ENCODE assay signal across 31 cellular contexts in the genomic region with DNA sequence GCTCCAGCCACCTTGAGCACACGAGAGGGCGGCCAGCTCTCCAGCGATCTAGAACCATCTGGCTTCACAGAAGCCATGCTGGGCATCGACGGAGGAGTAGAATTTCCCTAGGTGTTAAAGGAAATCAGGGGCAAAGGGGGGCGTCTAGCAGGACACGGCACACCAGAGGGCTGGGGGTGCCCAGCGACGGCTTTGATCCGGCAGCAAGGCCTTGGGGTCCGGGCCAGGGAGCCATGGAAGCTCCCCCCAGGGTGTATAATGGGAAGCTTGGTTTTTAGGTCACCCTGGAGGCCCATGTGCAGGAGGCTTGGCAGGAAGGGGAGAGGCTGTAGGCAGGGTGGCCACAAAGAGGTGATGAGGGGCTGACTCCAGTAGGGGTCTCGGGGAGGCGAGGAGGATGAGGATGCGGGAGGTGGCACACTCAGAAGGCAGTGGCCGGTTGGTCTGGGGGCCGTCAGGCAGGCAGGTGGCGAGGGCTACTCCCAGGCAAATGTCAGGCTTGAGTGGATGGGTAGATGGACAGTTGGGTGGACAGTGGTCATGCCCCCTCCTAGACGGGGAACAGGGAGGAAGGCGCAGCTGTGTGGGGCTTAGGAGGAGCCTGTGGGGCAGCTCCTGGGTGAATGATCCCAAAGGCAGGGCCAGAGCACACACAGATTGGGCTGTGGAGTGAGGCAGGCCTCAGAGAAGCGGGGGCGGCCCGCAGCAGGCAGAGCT. TPM values are rescaled to one million over a fixed set of nuclear protein-coding genes. Genes with fewer than 3 reads are reported as not detected.
A peak's percentile ranks its signal among the peaks of the same experiment; 100 is the strongest.
DNase-seq lines count a peak whose midpoint lies in the region; TF ChIP-seq lines count a peak whose summit lies in the region.
"Had no signal": no experiment of that assay in that cellular context is flagged by ENCODE, and none has a peak within 500 bp of the region (broad histone marks: within the 10 kb centered on the region; RNA-seq: fewer than 3 reads in every experiment).

No MANE protein-coding gene starts in this region.

- H3K9me3 Mint-ChIP-seq in MCF 10A (ENCODE audit: unreplicated experiment) (no peaks in the 10 kb centered on the region), type B pancreatic cell (no peaks in the 10 kb centered on the region)
- H3K9me3 Mint-ChIP-seq: activated T-cell treated with anti-CD3 and anti-CD28 coated beads, Interleukin-2, amount 50 U/mL, for 72 hours; T-cell had no signal

- POLR2A ChIA-PET in MCF 10A (lab: Yijun Ruan, JAX): interaction anchor here (0.8 to 2.9 kb wide), 4 partner anchors 10 to 39 kb away, joined by 3 to 18 read pairs (median 4); partner anchors contain the start of gene TMEM238

- CTCF ChIA-PET in MCF 10A (lab: Yijun Ruan, JAX): interaction anchor here (0.6 to 1.1 kb wide), 2 partner anchors 36 to 185 kb away, joined by 4 to 5 read pairs; no protein-coding TSS in a partner anchor

- H3K27me3 ChIP-seq in layer of hippocampus (ENCODE audit: control insufficient read depth, insufficient read depth, low read length): no peaks in the 10 kb centered on the region

- H3K36me3 Mint-ChIP-seq in MCF 10A (ENCODE audit: insufficient read depth, unreplicated experiment): peaks cover 35% of the 10 kb centered on the region
- H3K36me3 Mint-ChIP-seq in type B pancreatic cell: no peaks in the 10 kb centered on the region

- intact Hi-C loops in MCF 10A (cut with micrococcal nuclease): no loop called here

- TF ChIP-seq EP300 in Ishikawa (IDR thresholded peaks at IDR 0.05; ENCODE audit: borderline replicate concordance): no peak

- BruUV-seq in MCF 10A (replicated peaks; lab: Mats Ljungman, UMichigan): no TSS peak

- no peak for TF ChIP-seq CTCF in MCF 10A (IDR thresholded peaks at IDR 0.05; ENCODE audit: unreplicated experiment)
- TF ChIP-seq CTCF in type B pancreatic cell (conservative IDR thresholded peaks at IDR 0.05): no peak

- in situ Hi-C loops in ACHN (cut with HindIII; ENCODE audit: low pct_ligation_motif_present, low pct_unique_long_range_greater_than_20kb, low sequenced_read_pairs): no loop called here

- DNase-seq in MCF 10A (ENCODE audit: unreplicated experiment) (no peak), type B pancreatic cell (ENCODE audit: extremely low spot score, unreplicated experiment) (no peak), kidney glomerular epithelial cell (lab: John Stamatoyannopoulos, UW) (no peak), HuH-7.5 (ENCODE audit: low spot score) (no peak), ACHN (no peak)
- DNase-seq: activated CD4-positive, alpha-beta T cell treated with anti-CD3 and anti-CD28 coated beads for 48 hours; activated naive CD4-positive, alpha-beta T cell treated with anti-CD3 and anti-CD28 coated beads, Interleukin-2, amount 50 U/mL, for 16 hours; activated T-cell treated with anti-CD3 and anti-CD28 coated beads, Interleukin-2, amount 50 U/mL, for 72 hours; AML-193; central memory CD4-positive, alpha-beta T cell; effector CD4-positive, alpha-beta T cell; gastrocnemius medialis; GOT3; KG1; NCI-H1930; NCI-H2227 treated with DMSO at 0.1 percent for 48 hours; NCI-H82; retina; SIG-M5; spleen; stimulated activated CD4-positive, alpha-beta T cell treated with anti-CD3 and anti-CD28 coated beads, Interleukin-4, amount 100 ng/mL, for 1 hour; stimulated activated naive CD8-positive, alpha-beta T cell treated with anti-CD3 and anti-CD28 coated beads, Interleukin-15, Interleukin-2, amounts not matched to agents 100 U/mL and 50 U/mL, for 24 hours; T-cell; tibial artery had no signal

- H3K4me3 Mint-ChIP-seq in MCF 10A (ENCODE audit: unreplicated experiment): no peak overlapping the region
- H3K4me3 Mint-ChIP-seq in type B pancreatic cell: no peak overlapping the region
- H3K4me3 Mint-ChIP-seq: activated T-cell treated with anti-CD3 and anti-CD28 coated beads, Interleukin-2, amount 50 U/mL, for 72 hours; T-cell had no signal

- H3K4me1 Mint-ChIP-seq in MCF 10A (ENCODE audit: insufficient read depth, unreplicated experiment) (peaks cover 21% of the 10 kb centered on the region), type B pancreatic cell (ENCODE audit: unreplicated experiment) (peaks cover 15% of the 10 kb centered on the region)

- H3K27me3 Mint-ChIP-seq in MCF 10A (ENCODE audit: insufficient read depth, unreplicated experiment): no peaks in the 10 kb centered on the region
- H3K27me3 Mint-ChIP-seq in type B pancreatic cell: no peaks in the 10 kb centered on the region

- TF ChIP-seq RAD21 in Ishikawa (IDR thresholded peaks at IDR 0.05; ENCODE audit: low read depth): no peak

- H3K27ac Mint-ChIP-seq in MCF 10A (ENCODE audit: low read depth, unreplicated experiment): peak overlapping the region; percentile 87
- H3K27ac Mint-ChIP-seq in type B pancreatic cell: peak overlapping the region; percentile 21
- H3K27ac Mint-ChIP-seq: activated T-cell treated with anti-CD3 and anti-CD28 coated beads, Interleukin-2, amount 50 U/mL, for 72 hours had no signal

- H3K27ac ChIP-seq in layer of hippocampus (ENCODE audit: low read depth, low read length): peak overlapping the region; percentile 25
- H3K27ac ChIP-seq: gastrocnemius medialis, spleen, tibial artery had no signal

TF ChIP-seq in Ishikawa, 13 proteins besides CTCF, POLR2A, EP300 and RAD21:
- TF ChIP-seq EGR1 (IDR thresholded peaks at IDR 0.05): peak; percentile 79
- no peak; the same call in 1 of the 2 replicates for TF ChIP-seq MAX (IDR thresholded peaks at IDR 0.05)

RNA-seq across cellular contexts. Expression of gene KMT5C, which starts 5.6 kb away (rescaled TPM):
- 12.9 and 16.8 TPM in 2 replicates for total RNA-seq in MCF 10A (2022)
- total RNA-seq in type B pancreatic cell (ENCODE audit: low replicate concordance): 26.9 and 32.9 TPM in 2 replicates

RNA-seq across cellular contexts. Expression of gene COX6B2, which starts 9.3 kb away (rescaled TPM):
- total RNA-seq in MCF 10A (2022): 0.33 and 0.93 TPM in 2 replicates
- total RNA-seq in type B pancreatic cell (ENCODE audit: low replicate concordance): 0.33 and 0.87 TPM in 2 replicates
- total RNA-seq: gastrocnemius medialis, lung microvascular endothelial cell, osteoblast had no signal

RNA-seq across cellular contexts. Expression of gene GARIN5B, which starts 17.8 kb away (rescaled TPM):
- total RNA-seq in MCF 10A (2022): not detected in 2 replicates
- not detected in 2 replicates for total RNA-seq in type B pancreatic cell (ENCODE audit: low replicate concordance)
- total RNA-seq: aorta, esophagus muscularis mucosa, gastrocnemius medialis, kidney epithelial cell, lung microvascular endothelial cell, osteoblast, spleen, T-cell had no signal

RNA-seq across cellular contexts. Expression of gene TMEM150B, which starts 20.1 kb away (rescaled TPM):
- total RNA-seq in MCF 10A (2022) (not detected in 2 replicates), type B pancreatic cell (ENCODE audit: low replicate concordance) (1.2 and 1.6 TPM in 2 replicates)
- total RNA-seq: activated T-cell treated with anti-CD3 and anti-CD28 coated beads, Interleukin-2, amount 50 U/mL, for 72 hours; kidney epithelial cell; lung microvascular endothelial cell had no signal

RNA-seq across cellular contexts. Expression of gene IL11, which starts 25.0 kb away (rescaled TPM):
- 4.2 TPM in 2 replicates for total RNA-seq in MCF 10A (2022)
- 0.46 and 0.48 TPM in 2 replicates for total RNA-seq in type B pancreatic cell (ENCODE audit: low replicate concordance)
- total RNA-seq: lung microvascular endothelial cell had no signal
